In the genomic region with DNA sequence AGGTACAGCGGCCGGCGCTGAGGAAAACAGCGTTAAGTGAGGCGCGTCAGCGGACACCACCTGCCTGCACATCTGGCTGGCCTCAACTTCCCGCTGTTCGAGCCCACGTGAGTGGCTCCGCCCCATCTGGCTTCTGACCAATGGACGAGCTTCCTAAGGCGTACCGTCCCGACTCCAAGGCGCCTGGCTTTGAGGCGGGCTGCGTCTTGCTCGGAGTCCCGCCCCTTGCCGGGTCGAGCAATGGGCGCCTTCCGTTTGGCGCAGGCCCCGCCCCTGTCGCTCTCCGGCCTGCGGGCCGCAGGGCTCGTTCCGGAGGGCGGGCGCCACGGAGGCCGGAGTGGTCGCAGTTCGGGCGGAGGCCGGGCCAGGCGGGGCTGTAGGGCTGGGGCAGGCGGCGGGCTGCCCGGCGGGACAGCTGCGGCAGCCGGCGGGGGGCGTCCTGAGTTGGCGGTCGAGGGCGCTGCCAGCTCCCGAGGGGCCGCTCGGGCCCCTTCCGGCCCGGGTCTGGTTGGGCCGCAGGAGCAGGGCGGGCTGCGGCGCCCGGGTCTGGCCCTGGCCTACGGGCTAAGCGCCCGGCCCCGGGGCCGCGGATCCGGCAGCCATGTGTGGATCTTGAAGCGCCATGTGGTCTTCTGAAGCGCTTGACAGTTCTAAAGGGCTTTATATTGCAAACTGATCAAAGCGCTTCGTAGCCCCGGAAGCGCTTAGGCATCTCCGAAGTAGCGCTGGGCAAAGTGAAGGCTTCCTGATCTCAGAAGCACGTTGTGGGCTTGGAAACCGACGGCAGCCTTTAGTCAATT, we compare ENCODE assay signal across 8 cellular contexts. TPM values are rescaled to one million over a fixed set of nuclear protein-coding genes. Genes with fewer than 3 reads are reported as not detected.
DNase-seq lines count a peak whose midpoint lies in the region; ATAC-seq and TF ChIP-seq lines count a peak whose summit lies in the region.

A gene with protein sequence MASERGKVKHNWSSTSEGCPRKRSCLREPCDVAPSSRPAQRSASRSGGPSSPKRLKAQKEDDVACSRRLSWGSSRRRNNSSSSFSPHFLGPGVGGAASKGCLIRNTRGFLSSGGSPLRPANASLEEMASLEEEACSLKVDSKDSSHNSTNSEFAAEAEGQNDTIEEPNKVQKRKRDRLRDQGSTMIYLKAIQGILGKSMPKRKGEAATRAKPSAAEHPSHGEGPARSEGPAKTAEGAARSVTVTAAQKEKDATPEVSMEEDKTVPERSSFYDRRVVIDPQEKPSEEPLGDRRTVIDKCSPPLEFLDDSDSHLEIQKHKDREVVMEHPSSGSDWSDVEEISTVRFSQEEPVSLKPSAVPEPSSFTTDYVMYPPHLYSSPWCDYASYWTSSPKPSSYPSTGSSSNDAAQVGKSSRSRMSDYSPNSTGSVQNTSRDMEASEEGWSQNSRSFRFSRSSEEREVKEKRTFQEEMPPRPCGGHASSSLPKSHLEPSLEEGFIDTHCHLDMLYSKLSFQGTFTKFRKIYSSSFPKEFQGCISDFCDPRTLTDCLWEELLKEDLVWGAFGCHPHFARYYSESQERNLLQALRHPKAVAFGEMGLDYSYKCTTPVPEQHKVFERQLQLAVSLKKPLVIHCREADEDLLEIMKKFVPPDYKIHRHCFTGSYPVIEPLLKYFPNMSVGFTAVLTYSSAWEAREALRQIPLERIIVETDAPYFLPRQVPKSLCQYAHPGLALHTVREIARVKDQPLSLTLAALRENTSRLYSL (plus strand): TSS at position 276 of the 800 bp plus-strand sequence. CDS start 742 bp downstream, outside the sequence.

- no CpG with 5 or more reads among the region's 80 CpGs for WGBS in H9 (ENCODE audit: extremely low coverage, insufficient read length, low lambda C conversion rate)

- intact Hi-C loops in activated T-helper 2 cell treated with anti-CD3 and anti-CD28 coated beads, Interferon-gamma antibody, Interleukin-2, Interleukin-4, amounts not matched to agents 10 μg/mL and 5 μg/mL and 100 μg/mL, durations not matched to agents 14 hours and 24 hours and 36 hours (cut with micrococcal nuclease), result loop anchor here (1.0 to 10.0 kb wide), 3 partner anchors 108 to 454 kb away; a partner anchor contains a TSS

- H3K18ac ChIP-seq in H9 (ENCODE audit: insufficient read length, low read depth, low read length), result peak within 1 kb of the TSS; percentile 22

- H2BK15ac ChIP-seq in H9 (ENCODE audit: low read depth, low read length), result no peak within 1 kb of the TSS

- no peak within 1 kb of the TSS for H4K8ac ChIP-seq in H9 (replicated peaks; ENCODE audit: insufficient read length, low read depth, low read length)

- peaks cover 17% of the 10 kb centered on the region for H3K27me3 Mint-ChIP-seq in H9 (ENCODE audit: low read depth)
- no peaks in the 10 kb centered on the region for H3K27me3 Mint-ChIP-seq in activated T-helper 2 cell treated with anti-CD3 and anti-CD28 coated beads, Interferon-gamma antibody, Interleukin-2, Interleukin-4, amounts not matched to agents 10 μg/mL and 5 μg/mL and 100 μg/mL, durations not matched to agents 14 hours and 24 hours and 36 hours (ENCODE audit: low read depth)
- no peaks in the 10 kb centered on the region for H3K27me3 Mint-ChIP-seq in natural killer cell treated with Interleukin-12 subunit alpha and Interleukin-12 subunit beta and Interleukin-15 and Interleukin-18, amount 100 ng/mL, for 72 hours

- H3K14ac ChIP-seq in H9 (ENCODE audit: insufficient read depth, low read length), result peak within 1 kb of the TSS; percentile 51

- H3K4me2 ChIP-seq in H9 (ENCODE audit: insufficient read depth, insufficient read length, low read length), result peak within 1 kb of the TSS; percentile 88

- H3K4me1 ChIP-seq in ES-I3 (ENCODE audit: insufficient read depth, low read length) (peaks cover 8% of the 10 kb centered on the region; the same call in 1 of the 2 replicates), H9 (ENCODE audit: insufficient read depth, low read length) (peaks cover 3% of the 10 kb centered on the region; the same call in 1 of the 2 replicates)

- no peaks in the 10 kb centered on the region for H3K27me3 ChIP-seq in H9 (ENCODE audit: insufficient read depth, low read length)

- no peak within 1 kb of the TSS for H3K4ac ChIP-seq in H9 (ENCODE audit: low read depth, low read length)

- H4K20me1 ChIP-seq in H9 (ENCODE audit: control insufficient read depth, insufficient read depth, insufficient read length), result no peaks in the 10 kb centered on the region

- peak; percentile 98 for ATAC-seq in natural killer cell treated with Interleukin-12 subunit alpha and Interleukin-12 subunit beta and Interleukin-15 and Interleukin-18, amount 100 ng/mL, for 72 hours

- peaks cover 24 to 26% of the 10 kb centered on the region in 2 experiments for H3K4me1 Mint-ChIP-seq in H9
- H3K4me1 Mint-ChIP-seq in activated T-helper 2 cell treated with anti-CD3 and anti-CD28 coated beads, Interferon-gamma antibody, Interleukin-2, Interleukin-4, amounts not matched to agents 10 μg/mL and 5 μg/mL and 100 μg/mL, durations not matched to agents 14 hours and 24 hours and 36 hours (ENCODE audit: low read depth), result peaks cover 47% of the 10 kb centered on the region
- H3K4me1 Mint-ChIP-seq in natural killer cell treated with Interleukin-12 subunit alpha and Interleukin-12 subunit beta and Interleukin-15 and Interleukin-18, amount 100 ng/mL, for 72 hours (ENCODE audit: low read depth in 2 of 2), result peaks cover 45 to 48% of the 10 kb centered on the region in 2 donors

- H3K23ac ChIP-seq in H9 (ENCODE audit: insufficient read length, low read depth, low read length), result no peak within 1 kb of the TSS

- H3K79me2 ChIP-seq in H9 (ENCODE audit: insufficient read depth, low read length), result peaks cover 8% of the 10 kb centered on the region; the same call in 1 of the 2 replicates

- peak within 1 kb of the TSS; percentile 73 to 94 (median 77) for H3K27ac Mint-ChIP-seq in H9
- H3K27ac Mint-ChIP-seq in activated T-helper 2 cell treated with anti-CD3 and anti-CD28 coated beads, Interferon-gamma antibody, Interleukin-2, Interleukin-4, amounts not matched to agents 10 μg/mL and 5 μg/mL and 100 μg/mL, durations not matched to agents 14 hours and 24 hours and 36 hours, result peak within 1 kb of the TSS; percentile 97
- H3K27ac Mint-ChIP-seq in natural killer cell treated with Interleukin-12 subunit alpha and Interleukin-12 subunit beta and Interleukin-15 and Interleukin-18, amount 100 ng/mL, for 72 hours, result peak within 1 kb of the TSS; percentile 85 to 94

- H3K4me3 Mint-ChIP-seq in H9, result peak within 1 kb of the TSS; percentile 83 to 94
- H3K4me3 Mint-ChIP-seq in activated T-helper 2 cell treated with anti-CD3 and anti-CD28 coated beads, Interferon-gamma antibody, Interleukin-2, Interleukin-4, amounts not matched to agents 10 μg/mL and 5 μg/mL and 100 μg/mL, durations not matched to agents 14 hours and 24 hours and 36 hours (ENCODE audit: low read depth), result peak within 1 kb of the TSS; percentile 95
- H3K4me3 Mint-ChIP-seq in natural killer cell treated with Interleukin-12 subunit alpha and Interleukin-12 subunit beta and Interleukin-15 and Interleukin-18, amount 100 ng/mL, for 72 hours, result peak within 1 kb of the TSS; percentile 99

- peak within 1 kb of the TSS; percentile 7 for H4K91ac ChIP-seq in H9 (ENCODE audit: insufficient read length, low read depth, low read length)

- H3K23me2 ChIP-seq in H9 (ENCODE audit: insufficient read length, low read depth, low read length, poor library complexity, severe bottlenecking), result peaks cover 13% of the 10 kb centered on the region

- H3K9ac ChIP-seq in ES-I3 (ENCODE audit: low read depth, low read length), result peak within 1 kb of the TSS; percentile 75
- peak within 1 kb of the TSS; percentile 74 for H3K9ac ChIP-seq in H9 (ENCODE audit: extremely low read depth, insufficient read length, low read length)

- H3K9me3 Mint-ChIP-seq in H9, result peaks cover 33 to 34% of the 10 kb centered on the region in 2 experiments
- peaks cover 35% of the 10 kb centered on the region for H3K9me3 Mint-ChIP-seq in activated T-helper 2 cell treated with anti-CD3 and anti-CD28 coated beads, Interferon-gamma antibody, Interleukin-2, Interleukin-4, amounts not matched to agents 10 μg/mL and 5 μg/mL and 100 μg/mL, durations not matched to agents 14 hours and 24 hours and 36 hours
- peaks cover 3% of the 10 kb centered on the region for H3K9me3 Mint-ChIP-seq in natural killer cell treated with Interleukin-12 subunit alpha and Interleukin-12 subunit beta and Interleukin-15 and Interleukin-18, amount 100 ng/mL, for 72 hours

- no peak within 1 kb of the TSS for H2AK5ac ChIP-seq in H9 (ENCODE audit: insufficient read length, low read length)

- H2BK5ac ChIP-seq in H9 (ENCODE audit: insufficient read length, low read length), result no peak within 1 kb of the TSS

- no peak within 1 kb of the TSS for H4K5ac ChIP-seq in H9 (ENCODE audit: insufficient read length, low read depth, low read length)

- peak within 1 kb of the TSS; percentile 87 for H3K4me3 ChIP-seq in fibroblast of pulmonary artery (replicated peaks; ENCODE audit: low read depth, low read length)

- no peak within 1 kb of the TSS for H2BK20ac ChIP-seq in H9 (ENCODE audit: low read depth, low read length, poor library complexity, severe bottlenecking)

- H2BK12ac ChIP-seq in H9 (ENCODE audit: insufficient read length, low read depth, low read length), result no peak within 1 kb of the TSS

- no peak within 1 kb of the TSS for H3K56ac ChIP-seq in H9 (ENCODE audit: insufficient read length, low read depth, low read length)

- H3K36me3 Mint-ChIP-seq in H9 (ENCODE audit: insufficient read depth in 1 of 3, low read depth in 3 of 3), result peaks cover 33 to 52% (median 42%) of the 10 kb centered on the region in 3 experiments
- peaks cover 82% of the 10 kb centered on the region for H3K36me3 Mint-ChIP-seq in activated T-helper 2 cell treated with anti-CD3 and anti-CD28 coated beads, Interferon-gamma antibody, Interleukin-2, Interleukin-4, amounts not matched to agents 10 μg/mL and 5 μg/mL and 100 μg/mL, durations not matched to agents 14 hours and 24 hours and 36 hours (ENCODE audit: low read depth)
- peaks cover 64% of the 10 kb centered on the region for H3K36me3 Mint-ChIP-seq in natural killer cell treated with Interleukin-12 subunit alpha and Interleukin-12 subunit beta and Interleukin-15 and Interleukin-18, amount 100 ng/mL, for 72 hours

- H3T11ph ChIP-seq in H9 (ENCODE audit: low read length), result no peak within 1 kb of the TSS

- H3K27ac ChIP-seq in H9 (ENCODE audit: insufficient read length, low read depth, low read length), result no peak within 1 kb of the TSS

- no peak within 1 kb of the TSS for H2AFZ ChIP-seq in H9 (ENCODE audit: low read length)

- peaks cover 10% of the 10 kb centered on the region for H3K9me3 ChIP-seq in ES-I3 (ENCODE audit: control insufficient read depth, insufficient read depth, low read length)
- H3K9me3 ChIP-seq in H9 (ENCODE audit: control insufficient read depth, low read depth, low read length), result no peaks in the 10 kb centered on the region

- TF ChIP-seq POLR2A in Raji (IDR thresholded peaks at IDR 0.05; ENCODE audit: insufficient read depth, low read depth, low read length), result peak; percentile 80

- DNase-seq in H9, result peak; percentile 99
- DNase-seq in M059J (ENCODE audit: low read depth), result peak; percentile 91
- peak; percentile 94 for DNase-seq in activated T-helper 2 cell treated with anti-CD3 and anti-CD28 coated beads, Interferon-gamma antibody, Interleukin-2, Interleukin-4, amounts not matched to agents 10 μg/mL and 5 μg/mL and 100 μg/mL, durations not matched to agents 14 hours and 24 hours and 36 hours (ENCODE audit: low spot score)
- peak; percentile 97 for DNase-seq in fibroblast of pulmonary artery (ENCODE audit: low read depth)
- DNase-seq in natural killer cell treated with Interleukin-12 subunit alpha and Interleukin-12 subunit beta and Interleukin-15 and Interleukin-18, amount 100 ng/mL, for 72 hours (ENCODE audit: low spot score), result peak; percentile 98
- DNase-seq in stimulated activated naive CD4-positive, alpha-beta T cell treated with Interleukin-2 at 50 U/mL for 16 hours (lab: John Stamatoyannopoulos, UW), result peak; percentile 94

- H3K79me1 ChIP-seq in H9 (ENCODE audit: insufficient read depth, low read depth, low read length, poor library complexity, severe bottlenecking), result no peaks in the 10 kb centered on the region

- TF ChIP-seq CTCF in H9 (conservative IDR thresholded peaks at IDR 0.05), result no peak
- TF ChIP-seq CTCF in fibroblast of pulmonary artery (IDR thresholded peaks at IDR 0.05; ENCODE audit: low read length, missing control alignments), result no peak

- no peak within 1 kb of the TSS for H2BK120ac ChIP-seq in H9 (ENCODE audit: low read depth, low read length, poor library complexity, severe bottlenecking)

- peaks cover 5% of the 10 kb centered on the region; the same call in 1 of the 2 replicates for H3K36me3 ChIP-seq in ES-I3 (ENCODE audit: insufficient read depth, low read length)

RNA-seq across cellular contexts. Expression of the gene that starts here (rescaled TPM):
- total RNA-seq in H9 (2021), result 34.4 and 34.5 TPM in 2 replicates
- total RNA-seq in M059J (2014; rRNA removed; shearing (Covaris generic)), result 13.4 and 14.4 TPM in 2 replicates
- 64.9 and 65.6 TPM in 2 replicates for total RNA-seq in activated T-helper 2 cell treated with anti-CD3 and anti-CD28 coated beads, Interferon-gamma antibody, Interleukin-2, Interleukin-4, amounts not matched to agents 10 μg/mL and 5 μg/mL and 100 μg/mL, durations not matched to agents 14 hours and 24 hours and 36 hours
- 10 to 100 TPM; 66.3 to 93.3 TPM for total RNA-seq in natural killer cell treated with Interleukin-12 subunit alpha and Interleukin-12 subunit beta and Interleukin-15 and Interleukin-18, amount 100 ng/mL, for 72 hours
